17 cellular contexts compared by ENCODE assay signal in genomic region chr5:159018855-159019254, GRCh38.
"Had no signal": no experiment of that assay in that cellular context is flagged by ENCODE, and none has a peak within 500 bp of the region (broad histone marks: within the 10 kb centered on the region; RNA-seq: fewer than 3 reads in every experiment).

No MANE protein-coding gene starts in this region.

- DNase-seq: activated CD4-positive, alpha-beta memory T cell treated with anti-CD3 and anti-CD28 coated beads for 36 hours; activated CD4-positive, alpha-beta T cell treated with anti-CD3 and anti-CD28 coated beads for 36 hours; activated naive CD4-positive, alpha-beta T cell treated with Interleukin-2 at 50 U/mL for 16 hours; activated naive CD8-positive, alpha-beta T cell treated with anti-CD3 and anti-CD28 coated beads, Interleukin-2, amount 10 ng/mL, durations not matched to agents 7 days and 5 days; activated T-cell treated with anti-CD3 and anti-CD28 coated beads, Interleukin-2, amount 50 U/mL, for 24 hours; cerebellar nuclear complex; effector CD8-positive, alpha-beta T cell; foreskin melanocyte; mammary epithelial cell; occipital lobe; stimulated activated CD4-positive, alpha-beta T cell treated with anti-CD3 and anti-CD28 coated beads, Interleukin-2, amount 100 ng/mL, for 24 hours; stimulated activated naive CD8-positive, alpha-beta T cell treated with anti-CD3 and anti-CD28 coated beads, Interleukin-15, Interleukin-2, amounts not matched to agents 100 U/mL and 50 U/mL, for 24 hours had no signal

- H3K4me1 ChIP-seq: prostate gland had no signal

- H3K4me3 ChIP-seq: esophagus muscularis mucosa, prostate gland, right atrium auricular region, tibial nerve had no signal

- H3K27me3 ChIP-seq: right atrium auricular region, tibial nerve had no signal

- ATAC-seq: activated CD4-positive, alpha-beta T cell treated with anti-CD3 and anti-CD28 coated beads for 36 hours; left lobe of liver; stimulated activated naive CD8-positive, alpha-beta T cell treated with anti-CD3 and anti-CD28 coated beads, Interleukin-15, Interleukin-2, amounts not matched to agents 100 U/mL and 50 U/mL, for 24 hours had no signal

- H3K36me3 ChIP-seq: esophagus muscularis mucosa, prostate gland, right atrium auricular region, tibial nerve had no signal

- H3K9me3 ChIP-seq: esophagus muscularis mucosa, prostate gland, right atrium auricular region, tibial nerve had no signal

- H3K27ac ChIP-seq: esophagus muscularis mucosa, prostate gland, tibial nerve had no signal
